In genomic region chr3:71187715-71188114, GRCh38 we compare ENCODE assay signal across 17 cellular contexts.
A peak's percentile ranks its signal among the peaks of the same experiment; 100 is the strongest.
DNase-seq lines count a peak whose midpoint lies in the region; ATAC-seq and TF ChIP-seq lines count a peak whose summit lies in the region.
"Had no signal": no experiment of that assay in that cellular context is flagged by ENCODE, and none has a peak within 500 bp of the region (broad histone marks: within the 10 kb centered on the region; RNA-seq: fewer than 3 reads in every experiment).

No MANE protein-coding gene starts in this region.

- H3K4me3 Mint-ChIP-seq in activated naive CD4-positive, alpha-beta T cell treated with anti-CD3 and anti-CD28 coated beads, Interleukin-2, amount 50 U/mL, for 24 hours = no peak overlapping the region
- H3K4me3 Mint-ChIP-seq in activated naive CD4-positive, alpha-beta T cell treated with anti-CD3 and anti-CD28 coated beads, Interleukin-2, amount 10 ng/mL, durations not matched to agents 7 days and 5 days = no peak overlapping the region
- no peak overlapping the region for H3K4me3 Mint-ChIP-seq in stimulated activated naive CD8-positive, alpha-beta T cell treated with anti-CD3 and anti-CD28 coated beads, Interleukin-15, Interleukin-2, amounts not matched to agents 100 ng/mL and 50 ng/mL, for 24 hours
- no peak overlapping the region for H3K4me3 Mint-ChIP-seq in activated naive CD8-positive, alpha-beta T cell treated with anti-CD3 and anti-CD28 coated beads for 36 hours
- H3K4me3 Mint-ChIP-seq in T-cell = no peak overlapping the region
- H3K4me3 Mint-ChIP-seq: CD4-positive, CD25-positive, alpha-beta regulatory T cell; H9 had no signal

- TF ChIP-seq POLR2A in stomach (IDR thresholded peaks at IDR 0.05) (no peak), lower leg skin (IDR thresholded peaks at IDR 0.05) (no peak)

- no peaks in the 10 kb centered on the region for H3K9me3 ChIP-seq in stomach
- H3K9me3 ChIP-seq: BE2C, Caco-2 had no signal

- 87 to 97% (median 91%) methylated on average over 1 of the region's 1 CpG for WGBS in stomach, 5 donors
- WGBS in lower leg skin, 2 donors = 91 to 94% methylated on average over 1 of the region's 1 CpG

- peaks cover 0 to 63% (median 20%) of the 10 kb centered on the region in 4 donors for H3K4me1 ChIP-seq in stomach

- peaks cover 37% of the 10 kb centered on the region for H3K36me3 Mint-ChIP-seq in activated naive CD4-positive, alpha-beta T cell treated with anti-CD3 and anti-CD28 coated beads, Interleukin-2, amount 50 U/mL, for 24 hours
- H3K36me3 Mint-ChIP-seq in activated naive CD4-positive, alpha-beta T cell treated with anti-CD3 and anti-CD28 coated beads, Interleukin-2, amount 10 ng/mL, durations not matched to agents 7 days and 5 days = peaks cover 8% of the 10 kb centered on the region
- H3K36me3 Mint-ChIP-seq in stimulated activated naive CD8-positive, alpha-beta T cell treated with anti-CD3 and anti-CD28 coated beads, Interleukin-15, Interleukin-2, amounts not matched to agents 100 ng/mL and 50 ng/mL, for 24 hours (ENCODE audit: low read depth) = peaks cover 50% of the 10 kb centered on the region
- peaks cover 75% of the 10 kb centered on the region for H3K36me3 Mint-ChIP-seq in activated naive CD8-positive, alpha-beta T cell treated with anti-CD3 and anti-CD28 coated beads for 36 hours
- peaks cover 41% of the 10 kb centered on the region for H3K36me3 Mint-ChIP-seq in T-cell

- no peak for DNase-seq in activated naive CD4-positive, alpha-beta T cell treated with anti-CD3 and anti-CD28 coated beads, Interleukin-2, amount 10 ng/mL, durations not matched to agents 7 days and 5 days
- no peak for DNase-seq in stimulated activated naive CD8-positive, alpha-beta T cell treated with anti-CD3 and anti-CD28 coated beads, Interleukin-15, Interleukin-2, amounts not matched to agents 100 U/mL and 50 U/mL, for 24 hours
- no peak for DNase-seq in activated naive CD8-positive, alpha-beta T cell treated with anti-CD3 and anti-CD28 coated beads for 36 hours
- DNase-seq in stomach (no peak), T-cell (no peak), lower leg skin (ENCODE audit: low spot score in 2 of 2) (no peak)
- DNase-seq: ACHN; BE2C; C1 segment of cervical spinal cord; Caco-2; CD4-positive, CD25-positive, alpha-beta regulatory T cell; DMS79; GDM1; H9; IMR-90 had no signal

- intact Hi-C loops in stomach (cut with DNase I; ENCODE audit: low total_unique reads) = no loop called here
- intact Hi-C loops in lower leg skin (cut with DNase I; ENCODE audit: low total_unique reads) = no loop called here

- no peaks in the 10 kb centered on the region for H3K27me3 ChIP-seq in stomach
- H3K27me3 ChIP-seq: BE2C had no signal

- ATAC-seq in stimulated activated naive CD8-positive, alpha-beta T cell treated with anti-CD3 and anti-CD28 coated beads, Interleukin-15, Interleukin-2, amounts not matched to agents 100 U/mL and 50 U/mL, for 24 hours = no peak
- ATAC-seq in T-cell (replicated peaks in 1 of 4) = no peak

- TF ChIP-seq CTCF in stomach (IDR thresholded peaks at IDR 0.05) = no peak
- TF ChIP-seq CTCF in lower leg skin (IDR thresholded peaks at IDR 0.05) = no peak

- peak overlapping the region in 3 of 5 donors; percentile 23 to 71 (median 46) for H3K27ac ChIP-seq in stomach

- no peaks in the 10 kb centered on the region for H3K27me3 Mint-ChIP-seq in activated naive CD4-positive, alpha-beta T cell treated with anti-CD3 and anti-CD28 coated beads, Interleukin-2, amount 50 U/mL, for 24 hours
- no peaks in the 10 kb centered on the region for H3K27me3 Mint-ChIP-seq in activated naive CD4-positive, alpha-beta T cell treated with anti-CD3 and anti-CD28 coated beads, Interleukin-2, amount 10 ng/mL, durations not matched to agents 7 days and 5 days
- H3K27me3 Mint-ChIP-seq in stimulated activated naive CD8-positive, alpha-beta T cell treated with anti-CD3 and anti-CD28 coated beads, Interleukin-15, Interleukin-2, amounts not matched to agents 100 ng/mL and 50 ng/mL, for 24 hours = no peaks in the 10 kb centered on the region
- no peaks in the 10 kb centered on the region for H3K27me3 Mint-ChIP-seq in activated naive CD8-positive, alpha-beta T cell treated with anti-CD3 and anti-CD28 coated beads for 36 hours
- no peaks in the 10 kb centered on the region for H3K27me3 Mint-ChIP-seq in T-cell
- H3K27me3 Mint-ChIP-seq: CD4-positive, CD25-positive, alpha-beta regulatory T cell had no signal

- POLR2A ChIA-PET in T-cell (lab: Charles Lee) = no interaction called here

- H3K4me3 ChIP-seq in stomach = no peak overlapping the region
- no peak overlapping the region for H3K4me3 ChIP-seq in lower leg skin (ENCODE audit: low read depth, poor library complexity, severe bottlenecking)

- H3K4me1 Mint-ChIP-seq in activated naive CD4-positive, alpha-beta T cell treated with anti-CD3 and anti-CD28 coated beads, Interleukin-2, amount 50 U/mL, for 24 hours = peaks cover 85% of the 10 kb centered on the region
- peaks cover 12% of the 10 kb centered on the region for H3K4me1 Mint-ChIP-seq in activated naive CD4-positive, alpha-beta T cell treated with anti-CD3 and anti-CD28 coated beads, Interleukin-2, amount 10 ng/mL, durations not matched to agents 7 days and 5 days
- H3K4me1 Mint-ChIP-seq in stimulated activated naive CD8-positive, alpha-beta T cell treated with anti-CD3 and anti-CD28 coated beads, Interleukin-15, Interleukin-2, amounts not matched to agents 100 ng/mL and 50 ng/mL, for 24 hours (ENCODE audit: low read depth) = peaks cover 89% of the 10 kb centered on the region
- peaks cover 64% of the 10 kb centered on the region for H3K4me1 Mint-ChIP-seq in activated naive CD8-positive, alpha-beta T cell treated with anti-CD3 and anti-CD28 coated beads for 36 hours
- H3K4me1 Mint-ChIP-seq in T-cell = peaks cover 64 to 76% (median 66%) of the 10 kb centered on the region in 3 donors

- H3K27ac Mint-ChIP-seq in activated naive CD4-positive, alpha-beta T cell treated with anti-CD3 and anti-CD28 coated beads, Interleukin-2, amount 50 U/mL, for 24 hours = peak overlapping the region; percentile 72
- no peak overlapping the region for H3K27ac Mint-ChIP-seq in activated naive CD4-positive, alpha-beta T cell treated with anti-CD3 and anti-CD28 coated beads, Interleukin-2, amount 10 ng/mL, durations not matched to agents 7 days and 5 days
- peak overlapping the region; percentile 91 for H3K27ac Mint-ChIP-seq in stimulated activated naive CD8-positive, alpha-beta T cell treated with anti-CD3 and anti-CD28 coated beads, Interleukin-15, Interleukin-2, amounts not matched to agents 100 ng/mL and 50 ng/mL, for 24 hours
- peak overlapping the region; percentile 90 for H3K27ac Mint-ChIP-seq in activated naive CD8-positive, alpha-beta T cell treated with anti-CD3 and anti-CD28 coated beads for 36 hours
- H3K27ac Mint-ChIP-seq in T-cell = no peak overlapping the region
- H3K27ac Mint-ChIP-seq: H9 had no signal

- CTCF ChIA-PET in activated naive CD4-positive, alpha-beta T cell treated with anti-CD3 and anti-CD28 coated beads, Interleukin-2, amount 10 ng/mL, durations not matched to agents 7 days and 5 days (lab: Charles Lee) = no interaction called here
- CTCF ChIA-PET in T-cell (lab: Charles Lee) = no interaction called here

- H3K9me3 Mint-ChIP-seq in activated naive CD4-positive, alpha-beta T cell treated with anti-CD3 and anti-CD28 coated beads, Interleukin-2, amount 50 U/mL, for 24 hours = peaks cover 5% of the 10 kb centered on the region
- no peaks in the 10 kb centered on the region for H3K9me3 Mint-ChIP-seq in activated naive CD4-positive, alpha-beta T cell treated with anti-CD3 and anti-CD28 coated beads, Interleukin-2, amount 10 ng/mL, durations not matched to agents 7 days and 5 days
- H3K9me3 Mint-ChIP-seq in stimulated activated naive CD8-positive, alpha-beta T cell treated with anti-CD3 and anti-CD28 coated beads, Interleukin-15, Interleukin-2, amounts not matched to agents 100 ng/mL and 50 ng/mL, for 24 hours = no peaks in the 10 kb centered on the region
- H3K9me3 Mint-ChIP-seq in activated naive CD8-positive, alpha-beta T cell treated with anti-CD3 and anti-CD28 coated beads for 36 hours = peaks cover 3% of the 10 kb centered on the region
- no peaks in the 10 kb centered on the region for H3K9me3 Mint-ChIP-seq in T-cell
- H3K9me3 Mint-ChIP-seq: CD4-positive, CD25-positive, alpha-beta regulatory T cell; H9 had no signal

- no peak for TF ChIP-seq EP300 in stomach (IDR thresholded peaks at IDR 0.05)

- H3K36me3 ChIP-seq in stomach = no peaks in the 10 kb centered on the region
- H3K36me3 ChIP-seq: BE2C had no signal

Comparison
In these comparisons a context has a peak if more than half of its experiments do, and no peak if none do; other contexts are left out.
1. H3K27ac Mint-ChIP-seq: peak in activated naive CD4-positive, alpha-beta T cell treated with anti-CD3 and anti-CD28 coated beads, Interleukin-2, amount 50 U/mL, for 24 hours (single experiment), stimulated activated naive CD8-positive, alpha-beta T cell treated with anti-CD3 and anti-CD28 coated beads, Interleukin-15, Interleukin-2, amounts not matched to agents 100 ng/mL and 50 ng/mL, for 24 hours (single experiment) and activated naive CD8-positive, alpha-beta T cell treated with anti-CD3 and anti-CD28 coated beads for 36 hours (single experiment); none in activated naive CD4-positive, alpha-beta T cell treated with anti-CD3 and anti-CD28 coated beads, Interleukin-2, amount 10 ng/mL, durations not matched to agents 7 days and 5 days (single experiment) and T-cell (0 of 2).